9 cellular contexts compared by ENCODE assay signal in genomic region chr5:142215915-142216681, GRCh38.
DNase-seq lines count a peak whose midpoint lies in the region; ATAC-seq and TF ChIP-seq lines count a peak whose summit lies in the region.
"Had no signal": no experiment of that assay in that cellular context is flagged by ENCODE, and none has a peak within 500 bp of the region (broad histone marks: within the 10 kb centered on the region; RNA-seq: fewer than 3 reads in every experiment).

No MANE protein-coding gene starts in this region.

- 32 to 47% methylated on average over 13 to 14 of the region's 14 CpGs for WGBS in esophagus squamous epithelium, 2 donors

- H3K9ac ChIP-seq in PC-3 (ENCODE audit: low read length): peak overlapping the region; percentile 59

- no peaks in the 10 kb centered on the region for H3K27me3 ChIP-seq in PC-3 (ENCODE audit: low read length)
- peaks cover 0 to 4% (median 0%) of the 10 kb centered on the region in 4 donors for H3K27me3 ChIP-seq in esophagus squamous epithelium
- H3K27me3 ChIP-seq in effector memory CD4-positive, alpha-beta T cell (replicated peaks; ENCODE audit: control insufficient read depth, insufficient read depth, low read length, poor library complexity, severe bottlenecking): no peaks in the 10 kb centered on the region

- H3K79me2 ChIP-seq in PC-3 (ENCODE audit: low read length): no peaks in the 10 kb centered on the region

- CTCF ChIA-PET in PC-3 (lab: Charles Lee): interaction anchor here (0.5 to 1.5 kb wide), 4 partner anchors 24 to 492 kb away, joined by 3 to 6 read pairs (median 4); no protein-coding TSS in a partner anchor

- H3F3A ChIP-seq in PC-3 (ENCODE audit: low read length, unreplicated experiment): no peaks in the 10 kb centered on the region

- peak; percentile 10 for DNase-seq in Ammon's horn (ENCODE audit: low spot score)
- DNase-seq in PC-3: peak; percentile 97
- no peak for DNase-seq in esophagus squamous epithelium (lab: John Stamatoyannopoulos, UW)
- DNase-seq in non-pigmented ciliary epithelial cell (ENCODE audit: low read depth): peak; percentile 93
- DNase-seq in effector memory CD4-positive, alpha-beta T cell: no peak
- no peak for DNase-seq in activated CD8-positive, alpha-beta memory T cell treated with anti-CD3 and anti-CD28 coated beads, Interleukin-2, amount 50 U/mL, for 4 hours
- DNase-seq: naive B cell had no signal

- intact Hi-C loops in PC-3 (cut with micrococcal nuclease) (loop anchor here (1.0 to 2.0 kb wide), 4 partner anchors 24 to 333 kb away; no protein-coding TSS in a partner anchor), esophagus squamous epithelium (cut with DNase I) (no loop called here)

- peak overlapping the region; percentile 43; the same call in 1 of the 2 replicates for H3K4me3 ChIP-seq in PC-3 (ENCODE audit: low read length)
- H3K4me3 ChIP-seq in esophagus squamous epithelium: peak overlapping the region in 2 of 4 donors; percentile 19 to 44
- H3K4me3 ChIP-seq in effector memory CD4-positive, alpha-beta T cell (ENCODE audit: insufficient read depth, low read depth, low read length, poor library complexity, severe bottlenecking): no peak overlapping the region

- TF ChIP-seq CTCF in PC-3 (conservative IDR thresholded peaks at IDR 0.05; ENCODE audit: low read depth, low read length) (no peak), esophagus squamous epithelium (IDR thresholded peaks at IDR 0.05) (no peak)

- peak overlapping the region; percentile 66 for H3K4me2 ChIP-seq in PC-3 (ENCODE audit: low read length)

- H3K36me3 ChIP-seq in PC-3 (ENCODE audit: low read depth, low read length) (no peaks in the 10 kb centered on the region), esophagus squamous epithelium (no peaks in the 10 kb centered on the region)
- no peaks in the 10 kb centered on the region for H3K36me3 ChIP-seq in effector memory CD4-positive, alpha-beta T cell (ENCODE audit: control insufficient read depth, insufficient read depth, low read length)

- POLR2A ChIA-PET in PC-3 (lab: Charles Lee; ENCODE audit: unreplicated experiment): interaction anchor here (0.5 to 1.3 kb wide), 7 partner anchors 22 to 331 kb away, joined by 3 to 8 read pairs (median 4); partner anchors contain the start of gene SPRY4

- H3K9me3 ChIP-seq in PC-3 (ENCODE audit: low read length) (no peaks in the 10 kb centered on the region), esophagus squamous epithelium (no peaks in the 10 kb centered on the region)
- H3K9me3 ChIP-seq in effector memory CD4-positive, alpha-beta T cell (ENCODE audit: control insufficient read depth, low read length): no peaks in the 10 kb centered on the region

- no peaks in the 10 kb centered on the region for H3K9me2 ChIP-seq in PC-3 (replicated peaks; ENCODE audit: low read length)

- H2AFZ ChIP-seq in PC-3 (ENCODE audit: low read length): 0 out of 2 replicates have a peak overlapping the region, but pooled peaks have one; percentile 16

- ATAC-seq in PC-3 (peak; percentile 95), GM21360 (IDR thresholded peaks at IDR 0.05; ENCODE audit: unreplicated experiment) (no peak), HG02588 (IDR thresholded peaks at IDR 0.05; ENCODE audit: unreplicated experiment) (no peak)

- no peak for TF ChIP-seq POLR2A in esophagus squamous epithelium (IDR thresholded peaks at IDR 0.05)

- peaks cover 38% of the 10 kb centered on the region for H3K4me1 ChIP-seq in PC-3 (ENCODE audit: insufficient read depth, low read length)
- peaks cover 0 to 17% (median 4%) of the 10 kb centered on the region in 3 donors for H3K4me1 ChIP-seq in esophagus squamous epithelium
- H3K4me1 ChIP-seq in effector memory CD4-positive, alpha-beta T cell (ENCODE audit: control insufficient read depth, insufficient read depth, low read length, poor library complexity, severe bottlenecking): no peaks in the 10 kb centered on the region

- H4K20me1 ChIP-seq in PC-3 (ENCODE audit: low read length): no peaks in the 10 kb centered on the region

- TSS peak; percentile 96 for BruUV-seq in PC-3 (replicated peaks; lab: Mats Ljungman, UMichigan)

- H3K27ac ChIP-seq in PC-3 (ENCODE audit: low read length) (peak overlapping the region; percentile 91), esophagus squamous epithelium (peak overlapping the region in 3 of 4 donors; percentile 30 to 68 (median 36))
- no peak overlapping the region for H3K27ac ChIP-seq in effector memory CD4-positive, alpha-beta T cell (ENCODE audit: insufficient read depth, low read length, poor library complexity, severe bottlenecking)

Comparison
In these comparisons a context has a peak if more than half of its experiments do, and no peak if none do; other contexts are left out.
1. DNase-seq: peak in Ammon's horn (single experiment), PC-3 (single experiment) and non-pigmented ciliary epithelial cell (single experiment); none in esophagus squamous epithelium (single experiment), effector memory CD4-positive, alpha-beta T cell (0 of 3) and activated CD8-positive, alpha-beta memory T cell treated with anti-CD3 and anti-CD28 coated beads, Interleukin-2, amount 50 U/mL, for 4 hours (single experiment).